In genomic region chr1:172477216-172477615, GRCh38 we compare ENCODE assay signal across 2 cellular contexts.
TF ChIP-seq lines count a peak whose summit lies in the region.

No MANE protein-coding gene starts in this region.

TF ChIP-seq in GM23338, 12 proteins besides CTCF, POLR2A, EP300 and RAD21:
- no peak for TF ChIP-seq STAT1 (IDR thresholded peaks at IDR 0.05; ENCODE audit: unreplicated experiment)
- TF ChIP-seq POLR2AphosphoS5 (IDR thresholded peaks at IDR 0.05; ENCODE audit: low read depth): no peak
- TF ChIP-seq EZH2 (IDR thresholded peaks at IDR 0.05; ENCODE audit: low read depth, unreplicated experiment): no peak

TF ChIP-seq in HepG2, 621 proteins besides CTCF, POLR2A, EP300 and RAD21:
- TF ChIP-seq HDAC2 (CRISPR knock-in tag; IDR thresholded peaks at IDR 0.05) (no peak), KLF12 (CRISPR knock-in tag; IDR thresholded peaks at IDR 0.05; ENCODE audit: borderline replicate concordance) (no peak), KAT8 (CRISPR knock-in tag; IDR thresholded peaks at IDR 0.05) (no peak), ARID2 (CRISPR knock-in tag; IDR thresholded peaks at IDR 0.05; ENCODE audit: borderline replicate concordance) (no peak), ZSCAN29 (CRISPR knock-in tag; conservative IDR thresholded peaks at IDR 0.05) (no peak), ZNF484 (CRISPR knock-in tag; IDR thresholded peaks at IDR 0.05; ENCODE audit: borderline replicate concordance, low read depth) (no peak), ETV5 (CRISPR knock-in tag; IDR thresholded peaks at IDR 0.05; ENCODE audit: borderline replicate concordance) (no peak), ZNF777 (CRISPR knock-in tag; IDR thresholded peaks at IDR 0.05) (no peak), GTF2F1 (IDR thresholded peaks at IDR 0.05; ENCODE audit: low read length) (no peak), PPARG (CRISPR knock-in tag; conservative IDR thresholded peaks at IDR 0.05) (no peak), ZNF775 (CRISPR knock-in tag; IDR thresholded peaks at IDR 0.05; ENCODE audit: borderline replicate concordance) (no peak), WIZ (CRISPR knock-in tag; IDR thresholded peaks at IDR 0.05) (no peak)
- TF ChIP-seq, protein P1, sequence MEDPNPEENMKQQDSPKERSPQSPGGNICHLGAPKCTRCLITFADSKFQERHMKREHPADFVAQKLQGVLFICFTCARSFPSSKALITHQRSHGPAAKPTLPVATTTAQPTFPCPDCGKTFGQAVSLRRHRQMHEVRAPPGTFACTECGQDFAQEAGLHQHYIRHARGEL (CRISPR knock-in tag; IDR thresholded peaks at IDR 0.05): no peak
- TF ChIP-seq, protein P2, sequence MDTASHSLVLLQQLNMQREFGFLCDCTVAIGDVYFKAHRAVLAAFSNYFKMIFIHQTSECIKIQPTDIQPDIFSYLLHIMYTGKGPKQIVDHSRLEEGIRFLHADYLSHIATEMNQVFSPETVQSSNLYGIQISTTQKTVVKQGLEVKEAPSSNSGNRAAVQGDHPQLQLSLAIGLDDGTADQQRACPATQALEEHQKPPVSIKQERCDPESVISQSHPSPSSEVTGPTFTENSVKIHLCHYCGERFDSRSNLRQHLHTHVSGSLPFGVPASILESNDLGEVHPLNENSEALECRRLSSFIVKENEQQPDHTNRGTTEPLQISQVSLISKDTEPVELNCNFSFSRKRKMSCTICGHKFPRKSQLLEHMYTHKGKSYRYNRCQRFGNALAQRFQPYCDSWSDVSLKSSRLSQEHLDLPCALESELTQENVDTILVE (CRISPR knock-in tag; IDR thresholded peaks at IDR 0.05): no peak
- TF ChIP-seq, protein P3, sequence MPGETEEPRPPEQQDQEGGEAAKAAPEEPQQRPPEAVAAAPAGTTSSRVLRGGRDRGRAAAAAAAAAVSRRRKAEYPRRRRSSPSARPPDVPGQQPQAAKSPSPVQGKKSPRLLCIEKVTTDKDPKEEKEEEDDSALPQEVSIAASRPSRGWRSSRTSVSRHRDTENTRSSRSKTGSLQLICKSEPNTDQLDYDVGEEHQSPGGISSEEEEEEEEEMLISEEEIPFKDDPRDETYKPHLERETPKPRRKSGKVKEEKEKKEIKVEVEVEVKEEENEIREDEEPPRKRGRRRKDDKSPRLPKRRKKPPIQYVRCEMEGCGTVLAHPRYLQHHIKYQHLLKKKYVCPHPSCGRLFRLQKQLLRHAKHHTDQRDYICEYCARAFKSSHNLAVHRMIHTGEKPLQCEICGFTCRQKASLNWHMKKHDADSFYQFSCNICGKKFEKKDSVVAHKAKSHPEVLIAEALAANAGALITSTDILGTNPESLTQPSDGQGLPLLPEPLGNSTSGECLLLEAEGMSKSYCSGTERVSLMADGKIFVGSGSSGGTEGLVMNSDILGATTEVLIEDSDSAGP (CRISPR knock-in tag; IDR thresholded peaks at IDR 0.05; ENCODE audit: borderline replicate concordance): no peak
